Comparison of ENCODE assay signal across 15 cellular contexts in the genomic region with DNA sequence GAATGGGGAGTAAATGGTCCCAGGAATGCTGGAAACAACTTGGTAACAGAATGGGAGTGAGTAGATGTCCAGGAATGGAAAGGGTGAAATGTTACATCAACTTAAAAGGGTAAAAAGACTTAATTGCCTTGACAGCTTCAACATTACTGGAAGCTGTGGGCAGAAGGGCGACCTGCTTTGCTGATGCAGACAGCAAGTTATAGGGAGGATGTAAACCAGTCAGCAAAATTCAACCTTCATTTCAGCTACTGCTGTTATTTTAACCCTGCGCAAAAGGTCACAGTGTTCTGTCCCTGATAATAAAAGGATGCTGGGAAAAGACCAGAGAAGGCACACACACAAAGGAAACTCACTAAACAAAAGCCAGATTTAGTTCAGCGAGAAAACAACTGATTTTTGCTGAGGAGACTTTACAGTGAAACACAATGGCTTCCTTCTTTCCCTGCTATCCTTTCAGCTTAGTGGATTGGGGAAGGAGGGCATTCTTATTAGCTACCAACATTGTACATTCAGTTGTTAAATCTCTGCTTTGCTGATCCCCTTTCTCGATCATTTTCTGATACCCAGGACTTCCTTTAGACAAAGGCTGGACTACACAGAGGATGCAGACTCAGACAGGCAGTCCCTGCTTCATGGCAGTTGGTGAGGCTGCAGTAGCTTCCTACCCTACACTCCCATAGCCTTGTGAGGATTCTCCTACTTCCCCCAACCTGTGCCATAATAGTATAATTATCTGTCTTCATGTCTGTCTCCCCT.
A peak's percentile ranks its signal among the peaks of the same experiment; 100 is the strongest.
DNase-seq lines count a peak whose midpoint lies in the region; ATAC-seq and TF ChIP-seq lines count a peak whose summit lies in the region.
"Had no signal": no experiment of that assay in that cellular context is flagged by ENCODE, and none has a peak within 500 bp of the region (broad histone marks: within the 10 kb centered on the region; RNA-seq: fewer than 3 reads in every experiment).

No MANE protein-coding gene starts in this region.

- peak; percentile 42 for ATAC-seq in stimulated activated naive CD8-positive, alpha-beta T cell treated with anti-CD3 and anti-CD28 coated beads, Interleukin-15, amount 100 ng/mL, for 72 hours
- ATAC-seq in stimulated activated naive CD8-positive, alpha-beta T cell treated with anti-CD3 and anti-CD28 coated beads, Interleukin-15, Interleukin-2, amounts not matched to agents 100 U/mL and 50 U/mL, for 24 hours, result no peak
- ATAC-seq in HG02571 (IDR thresholded peaks at IDR 0.05; ENCODE audit: unreplicated experiment) (no peak), HG02798 (IDR thresholded peaks at IDR 0.05; ENCODE audit: poor library complexity, unreplicated experiment) (no peak)
- ATAC-seq: activated T-cell treated with anti-CD3 and anti-CD28 coated beads, Interleukin-2, amount 50 U/mL, for 4 hours; upper lobe of right lung had no signal

- no peak for DNase-seq in stimulated activated naive CD8-positive, alpha-beta T cell treated with anti-CD3 and anti-CD28 coated beads, Interleukin-15, amount 100 ng/mL, for 72 hours
- DNase-seq in stimulated activated naive CD8-positive, alpha-beta T cell treated with anti-CD3 and anti-CD28 coated beads, Interleukin-15, Interleukin-2, amounts not matched to agents 100 U/mL and 50 U/mL, for 24 hours, result no peak
- DNase-seq in fibroblast of villous mesenchyme (ENCODE audit: low read depth) (peak; percentile 90), non-pigmented ciliary epithelial cell (ENCODE audit: low read depth) (peak; percentile 85), GM13976 (ENCODE audit: low spot score) (no peak), NCI-H1105 (lab: John Stamatoyannopoulos, UW) (no peak)
- DNase-seq: activated B cell treated with CpG ODN at 0.5 μM for 24 hours; activated T-cell treated with anti-CD3 and anti-CD28 coated beads, Interleukin-2, amount 50 U/mL, for 4 hours; colonic mucosa; NCI-H2227 treated with DMSO at 0.1 percent for 48 hours; occipital lobe; SIG-M5; upper lobe of right lung had no signal

- H3K4me1 Mint-ChIP-seq in stimulated activated naive CD8-positive, alpha-beta T cell treated with anti-CD3 and anti-CD28 coated beads, Interleukin-15, amount 100 ng/mL, for 72 hours, result no peaks in the 10 kb centered on the region
- H3K4me1 Mint-ChIP-seq: activated B cell treated with CpG ODN at 0.5 μM for 24 hours had no signal

- H3K27ac Mint-ChIP-seq in stimulated activated naive CD8-positive, alpha-beta T cell treated with anti-CD3 and anti-CD28 coated beads, Interleukin-15, amount 100 ng/mL, for 72 hours, result no peak overlapping the region
- H3K27ac Mint-ChIP-seq: activated B cell treated with CpG ODN at 0.5 μM for 24 hours had no signal

- H3K27me3 Mint-ChIP-seq in stimulated activated naive CD8-positive, alpha-beta T cell treated with anti-CD3 and anti-CD28 coated beads, Interleukin-15, amount 100 ng/mL, for 72 hours, result peaks cover 7% of the 10 kb centered on the region

- no peak overlapping the region for H3K4me3 ChIP-seq in fibroblast of villous mesenchyme (ENCODE audit: low read depth, low read length)
- H3K4me3 ChIP-seq: colonic mucosa, upper lobe of right lung had no signal

- in situ Hi-C loops in GM13976 (cut with MboI; ENCODE audit: low sequenced_read_pairs, unreplicated experiment), result no loop called here

- TF ChIP-seq CTCF in fibroblast of villous mesenchyme (IDR thresholded peaks at IDR 0.05; ENCODE audit: insufficient read depth, low read depth, low read length), result no peak
- TF ChIP-seq CTCF in GM13976 (IDR thresholded peaks at IDR 0.05; ENCODE audit: borderline replicate concordance, control extremely low read depth, extremely low read depth, insufficient read depth, missing control alignments), result no peak

- no peak overlapping the region for H3K4me3 Mint-ChIP-seq in stimulated activated naive CD8-positive, alpha-beta T cell treated with anti-CD3 and anti-CD28 coated beads, Interleukin-15, amount 100 ng/mL, for 72 hours
- H3K4me3 Mint-ChIP-seq: activated B cell treated with CpG ODN at 0.5 μM for 24 hours; activated T-cell treated with anti-CD3 and anti-CD28 coated beads, Interleukin-2, amount 50 U/mL, for 4 hours had no signal

- H3K9me3 Mint-ChIP-seq in stimulated activated naive CD8-positive, alpha-beta T cell treated with anti-CD3 and anti-CD28 coated beads, Interleukin-15, amount 100 ng/mL, for 72 hours, result no peaks in the 10 kb centered on the region
- H3K9me3 Mint-ChIP-seq: activated B cell treated with CpG ODN at 0.5 μM for 24 hours; activated T-cell treated with anti-CD3 and anti-CD28 coated beads, Interleukin-2, amount 50 U/mL, for 4 hours had no signal

Comparison
In these comparisons a context has a peak if more than half of its experiments do, and no peak if none do; other contexts are left out.
1. DNase-seq: peak in fibroblast of villous mesenchyme (single experiment) and non-pigmented ciliary epithelial cell (single experiment); none in stimulated activated naive CD8-positive, alpha-beta T cell treated with anti-CD3 and anti-CD28 coated beads, Interleukin-15, amount 100 ng/mL, for 72 hours (0 of 2), stimulated activated naive CD8-positive, alpha-beta T cell treated with anti-CD3 and anti-CD28 coated beads, Interleukin-15, Interleukin-2, amounts not matched to agents 100 U/mL and 50 U/mL, for 24 hours (single experiment), GM13976 (single experiment) and NCI-H1105 (single experiment).